ENCODE assay signal across 10 cellular contexts in the genomic region with DNA sequence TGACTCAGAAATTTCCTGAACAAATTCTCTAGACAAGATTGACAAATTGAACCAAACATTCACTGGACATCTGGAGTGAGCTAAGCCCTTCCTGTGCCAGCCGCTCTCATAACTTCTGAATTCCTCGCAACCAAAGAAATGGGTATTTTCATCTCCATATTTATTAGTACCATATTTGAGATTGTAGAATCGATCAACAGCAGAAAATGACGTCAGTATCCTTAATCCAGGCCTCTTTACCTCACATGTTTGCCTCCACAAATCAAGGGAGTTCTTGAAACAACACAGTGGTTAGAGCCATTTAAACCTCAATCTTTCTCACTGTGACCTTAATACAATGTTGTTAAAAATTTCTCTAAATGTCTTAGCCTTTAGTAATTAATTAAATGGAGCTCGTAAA.
"Had no signal": no experiment of that assay in that cellular context is flagged by ENCODE, and none has a peak within 500 bp of the region (broad histone marks: within the 10 kb centered on the region; RNA-seq: fewer than 3 reads in every experiment).

No MANE protein-coding gene starts in this region.

- H3K4me1 Mint-ChIP-seq: IgD-negative memory B cell had no signal

- DNase-seq: H9, HCEC 1CT, HFFc6, KBM-7 had no signal

- H3K9ac ChIP-seq: KMS-11 had no signal

- H3K4me3 Mint-ChIP-seq: GM23338, H9, HFFc6, IgD-negative memory B cell had no signal

- H3K36me3 Mint-ChIP-seq: IgD-negative memory B cell had no signal

- H3K27ac ChIP-seq: KMS-11 had no signal

- H3K4me3 ChIP-seq: GM23338 had no signal

- ATAC-seq: GM23338 had no signal

- H3K27me3 Mint-ChIP-seq: IgD-negative memory B cell had no signal

- H3K4me2 ChIP-seq: GM23338, KMS-11 had no signal

- FAIRE-seq: H1, H54, HTR-8/SVneo had no signal

- H3K27ac Mint-ChIP-seq: GM23338, H9, HFFc6, IgD-negative memory B cell had no signal
